In genomic region chr6:1315560-1316386, GRCh38 we compare ENCODE assay signal across 9 cellular contexts. TPM values are rescaled to one million over a fixed set of nuclear protein-coding genes. Genes with fewer than 3 reads are reported as not detected.
A peak's percentile ranks its signal among the peaks of the same experiment; 100 is the strongest.
DNase-seq lines count a peak whose midpoint lies in the region; ATAC-seq and TF ChIP-seq lines count a peak whose summit lies in the region.
"Had no signal": no experiment of that assay in that cellular context is flagged by ENCODE, and none has a peak within 500 bp of the region (broad histone marks: within the 10 kb centered on the region; RNA-seq: fewer than 3 reads in every experiment).

No MANE protein-coding gene starts in this region.

- peaks cover 39% of the 10 kb centered on the region for H3K27me3 Mint-ChIP-seq in activated T-cell treated with anti-CD3 and anti-CD28 coated beads, Interleukin-2, amount 50 U/mL, for 72 hours (ENCODE audit: low read depth)

- no peak for TF ChIP-seq EP300 in upper lobe of left lung (IDR thresholded peaks at IDR 0.05)

- WGBS in upper lobe of left lung, 2 donors: 53 to 60% methylated on average over 11 of the region's 11 CpGs

- DNase-seq in activated T-cell treated with anti-CD3 and anti-CD28 coated beads, Interleukin-2, amount 50 U/mL, for 72 hours: no peak
- DNase-seq in activated T-cell treated with anti-CD3 and anti-CD28 coated beads for 4 hours (no peak), breast epithelium (ENCODE audit: low spot score in 2 of 2) (no peak), upper lobe of left lung (no peak), RKO (ENCODE audit: low spot score) (no peak), NCI-H187 (lab: John Stamatoyannopoulos, UW) (no peak)

- no peak for ATAC-seq in activated T-cell treated with anti-CD3 and anti-CD28 coated beads, Interleukin-2, amount 50 U/mL, for 72 hours (replicated peaks in 1 of 2)
- ATAC-seq in upper lobe of left lung (ENCODE audit: low FRiP score in 2 of 2) (no peak), GM19324 (IDR thresholded peaks at IDR 0.05; ENCODE audit: low FRiP score, unreplicated experiment) (no peak)

- H3K36me3 Mint-ChIP-seq in activated T-cell treated with anti-CD3 and anti-CD28 coated beads, Interleukin-2, amount 50 U/mL, for 72 hours (ENCODE audit: insufficient read depth in 2 of 2): peaks cover 4 to 5% of the 10 kb centered on the region in 2 donors

- H3K4me1 Mint-ChIP-seq in activated T-cell treated with anti-CD3 and anti-CD28 coated beads, Interleukin-2, amount 50 U/mL, for 72 hours (ENCODE audit: low read depth): peaks cover 35% of the 10 kb centered on the region

- TF ChIP-seq CTCF in breast epithelium (IDR thresholded peaks at IDR 0.05): no peak
- TF ChIP-seq CTCF in upper lobe of left lung (IDR thresholded peaks at IDR 0.05): no peak

- H3K9me3 Mint-ChIP-seq in activated T-cell treated with anti-CD3 and anti-CD28 coated beads, Interleukin-2, amount 50 U/mL, for 72 hours: no peaks in the 10 kb centered on the region

- peak overlapping the region; percentile 48 to 63 for H3K4me3 Mint-ChIP-seq in activated T-cell treated with anti-CD3 and anti-CD28 coated beads, Interleukin-2, amount 50 U/mL, for 72 hours

- intact Hi-C loops in breast epithelium (cut with DNase I; ENCODE audit: low total_unique reads): no loop called here

- H3K36me3 ChIP-seq in breast epithelium: no peaks in the 10 kb centered on the region
- H3K36me3 ChIP-seq in mucosa of rectum (ENCODE audit: control insufficient read depth in 2 of 2, insufficient read depth in 2 of 2, low read length in 2 of 2): no peaks in the 10 kb centered on the region
- no peaks in the 10 kb centered on the region for H3K36me3 ChIP-seq in upper lobe of left lung
- H3K36me3 ChIP-seq: cardiac muscle cell had no signal

- no peaks in the 10 kb centered on the region for H3K9me3 ChIP-seq in breast epithelium
- no peaks in the 10 kb centered on the region for H3K9me3 ChIP-seq in mucosa of rectum (ENCODE audit: control insufficient read depth in 2 of 2, low read length in 2 of 2)
- H3K9me3 ChIP-seq in upper lobe of left lung: no peaks in the 10 kb centered on the region

- H3K27ac Mint-ChIP-seq in activated T-cell treated with anti-CD3 and anti-CD28 coated beads, Interleukin-2, amount 50 U/mL, for 72 hours: no peak overlapping the region

- no peak overlapping the region for H3K9ac ChIP-seq in mucosa of rectum (ENCODE audit: low read depth in 1 of 2, low read length in 2 of 2)

- no peak for TF ChIP-seq POLR2A in breast epithelium (IDR thresholded peaks at IDR 0.05)
- no peak for TF ChIP-seq POLR2A in upper lobe of left lung (IDR thresholded peaks at IDR 0.05)

- peak overlapping the region; percentile 46 to 71 (median 47) for H3K4me3 ChIP-seq in breast epithelium
- peak overlapping the region; percentile 32 to 67 for H3K4me3 ChIP-seq in mucosa of rectum (ENCODE audit: low read length in 2 of 2)
- peak overlapping the region in 3 of 4 donors; percentile 49 to 62 (median 57) for H3K4me3 ChIP-seq in upper lobe of left lung

- H3K27ac ChIP-seq in breast epithelium (no peak overlapping the region), mucosa of rectum (ENCODE audit: low read depth in 2 of 2, low read length in 2 of 2) (no peak overlapping the region), upper lobe of left lung (peak overlapping the region; percentile 62 to 82 (median 70))
- H3K27ac ChIP-seq: cardiac muscle cell had no signal

- H3K27me3 ChIP-seq in breast epithelium (peaks cover 0 to 46% of the 10 kb centered on the region in 2 donors), mucosa of rectum (ENCODE audit: control insufficient read depth in 2 of 2, insufficient read depth in 2 of 2, low read length in 2 of 2) (peaks cover 29 to 36% of the 10 kb centered on the region in 2 donors), upper lobe of left lung (peaks cover 0 to 28% (median 5%) of the 10 kb centered on the region in 4 donors)

- peaks cover 0 to 6% of the 10 kb centered on the region in 2 donors for H3K4me1 ChIP-seq in breast epithelium
- peaks cover 0 to 9% of the 10 kb centered on the region in 2 donors for H3K4me1 ChIP-seq in mucosa of rectum (ENCODE audit: control insufficient read depth in 2 of 2, insufficient read depth in 2 of 2, low read length in 2 of 2)
- H3K4me1 ChIP-seq in upper lobe of left lung: peaks cover 20 to 43% (median 28%) of the 10 kb centered on the region in 4 donors

RNA-seq across cellular contexts. Expression of gene FOXQ1, which starts 3.9 kb away (rescaled TPM):
- total RNA-seq in activated T-cell treated with anti-CD3 and anti-CD28 coated beads, Interleukin-2, amount 50 U/mL, for 72 hours: not detected
- total RNA-seq in breast epithelium: 1 to 10 TPM in 1 of 3 donors, under 1 TPM in 1, not detected in 1; 0.16 to 1.5 TPM
- 10 to 100 TPM in 3 of 6 donors, 1 to 10 TPM in 3; 3.9 to 15.4 (median 10.3) TPM for total RNA-seq in upper lobe of left lung
- total RNA-seq: cardiac muscle cell had no signal

Comparison
In these comparisons a context has a peak if more than half of its experiments do, and no peak if none do; other contexts are left out.
1. H3K27ac ChIP-seq: peak in upper lobe of left lung (4 of 4); none in breast epithelium (0 of 2) and mucosa of rectum (0 of 2).
2. Peak in every context shown above with its lines, with median percentiles within 50 percentile points of each other: H3K4me3 ChIP-seq.